Comparison of ENCODE assay signal across 26 cellular contexts in the genomic region with DNA sequence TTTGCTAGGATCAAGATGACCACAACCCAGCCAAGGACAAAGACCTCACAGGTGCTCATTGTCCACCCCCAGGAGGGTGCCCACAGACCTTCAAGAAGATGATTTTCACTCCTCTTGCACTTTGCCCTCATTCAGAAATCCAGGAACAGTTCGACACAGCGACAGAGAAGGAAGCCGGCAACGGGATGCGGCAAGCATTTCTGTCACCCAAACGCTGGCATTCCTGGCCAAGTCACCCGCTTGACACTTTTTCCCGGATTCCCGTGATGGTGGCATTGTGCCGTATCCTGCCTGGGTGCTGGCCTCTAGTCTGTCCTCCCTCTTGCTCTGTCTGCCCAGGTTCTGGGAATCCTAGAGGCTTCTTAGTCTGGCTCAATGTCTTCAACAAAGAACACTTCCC.
"Had no signal": no experiment of that assay in that cellular context is flagged by ENCODE, and none has a peak within 500 bp of the region (broad histone marks: within the 10 kb centered on the region; RNA-seq: fewer than 3 reads in every experiment).

No MANE protein-coding gene starts in this region.

- H3K27ac ChIP-seq: neutrophil, ovary, parathyroid adenoma, psoas muscle, right lobe of liver, sigmoid colon, stomach, thoracic aorta, thyroid gland, tibial nerve, upper lobe of left lung, vagina had no signal

- ATAC-seq: naive thymus-derived CD8-positive, alpha-beta T cell; natural killer cell treated with Interleukin-12 subunit alpha and Interleukin-12 subunit beta and Interleukin-15 and Interleukin-18, amount 100 ng/mL, for 72 hours; psoas muscle; right cardiac atrium; right lobe of liver; stimulated activated effector memory CD8-positive, alpha-beta T cell treated with anti-CD3 and anti-CD28 coated beads, Interleukin-12 subunit alpha, Interleukin-12 subunit beta, amount 100 ng/mL, for 72 hours; stimulated activated naive B cell treated with anti-CD40 and anti-IgM and Interleukin-4, amounts not matched to agents 10 μg/mL and 1 μg/mL and 100 μg/mL, for 72 hours had no signal

- H3K9me3 ChIP-seq: neutrophil, psoas muscle, right lobe of liver, thoracic aorta, thyroid gland, vagina had no signal

- H3K36me3 ChIP-seq: neutrophil, ovary, right lobe of liver, sigmoid colon, stomach, thoracic aorta, thyroid gland, tibial nerve, upper lobe of left lung, vagina had no signal

- H2AFZ ChIP-seq: parathyroid adenoma had no signal

- DNase-seq: naive thymus-derived CD8-positive, alpha-beta T cell; nephron progenitor cell; nucleus accumbens; ovary; psoas muscle; right cardiac atrium; right lobe of liver; sigmoid colon; small intestine; stimulated activated CD4-positive, alpha-beta T cell treated with anti-CD3 and anti-CD28 coated beads, Interleukin-15, amount 100 ng/mL, for 24 hours; stimulated activated CD4-positive, alpha-beta T cell treated with anti-CD3 and anti-CD28 coated beads, Interleukin-2, amount 100 ng/mL, for 24 hours; stimulated activated CD4-positive, alpha-beta T cell treated with anti-CD3 and anti-CD28 coated beads, Interleukin-2, amount 100 ng/mL, for 48 hours; stimulated activated CD4-positive, alpha-beta T cell treated with anti-CD3 and anti-CD28 coated beads, Interleukin-4, amount 100 ng/mL, for 24 hours; stimulated activated naive B cell treated with anti-CD40 and anti-IgM and Interleukin-4, amounts not matched to agents 10 μg/mL and 1 μg/mL and 100 μg/mL, for 72 hours; stimulated activated naive CD4-positive, alpha-beta T cell treated with Interleukin-2 at 50 U/mL for 16 hours; stomach; thyroid gland; trophoblast cell; upper lobe of left lung had no signal

- H3K4me1 ChIP-seq: parathyroid adenoma, psoas muscle, right lobe of liver, sigmoid colon, stomach, thyroid gland, tibial nerve, upper lobe of left lung, vagina had no signal

- H3K79me2 ChIP-seq: parathyroid adenoma had no signal

- H3K27me3 ChIP-seq: neutrophil, ovary, right lobe of liver, sigmoid colon, stomach, thyroid gland, tibial nerve, upper lobe of left lung, vagina had no signal

- H3K4me3 ChIP-seq: ovary, psoas muscle, right lobe of liver, sigmoid colon, stomach, thoracic aorta, thyroid gland, tibial nerve, upper lobe of left lung, vagina had no signal

- H3K9ac ChIP-seq: parathyroid adenoma had no signal
